In genomic region chr2:219020604-219021365, GRCh38 we compare ENCODE assay signal across 28 cellular contexts. TPM values are rescaled to one million over a fixed set of nuclear protein-coding genes. Genes with fewer than 3 reads are reported as not detected.
DNase-seq lines count a peak whose midpoint lies in the region; ATAC-seq and TF ChIP-seq lines count a peak whose summit lies in the region.
"Had no signal": no experiment of that assay in that cellular context is flagged by ENCODE, and none has a peak within 500 bp of the region (broad histone marks: within the 10 kb centered on the region; RNA-seq: fewer than 3 reads in every experiment).

No MANE protein-coding gene starts in this region.

- no peaks in the 10 kb centered on the region for H3K36me3 ChIP-seq in sigmoid colon
- H3K36me3 ChIP-seq in gastrocnemius medialis, result no peaks in the 10 kb centered on the region
- H3K36me3 ChIP-seq: esophagus squamous epithelium, SJSA1 had no signal

- CTCF ChIA-PET in activated CD4-positive, alpha-beta memory T cell treated with anti-CD3 and anti-CD28 coated beads for 36 hours (lab: Charles Lee), result interaction anchor here (1.0 to 3.3 kb wide), 2 partner anchors 9 to 99 kb away, joined by 3 to 14 read pairs; no protein-coding TSS in a partner anchor

- no peaks in the 10 kb centered on the region for H3K4me1 Mint-ChIP-seq in activated CD4-positive, alpha-beta memory T cell treated with anti-CD3 and anti-CD28 coated beads for 36 hours (ENCODE audit: low read depth)
- H3K4me1 Mint-ChIP-seq: activated CD4-positive, alpha-beta T cell treated with anti-CD3 and anti-CD28 coated beads, Interleukin-2, amount 10 ng/mL, durations not matched to agents 7 days and 5 days; activated naive CD8-positive, alpha-beta T cell treated with anti-CD3 and anti-CD28 coated beads, Interleukin-2, amount 10 ng/mL, durations not matched to agents 7 days and 5 days; IgD-negative memory B cell; memory B cell; T-helper 17 cell had no signal

- H3K27ac ChIP-seq in sigmoid colon (no peak overlapping the region), gastrocnemius medialis (no peak overlapping the region)
- H3K27ac ChIP-seq: esophagus squamous epithelium, GM23248, HL-60, SJSA1 had no signal

- peaks cover 0 to 7% (median 0%) of the 10 kb centered on the region in 3 donors for H3K27me3 ChIP-seq in sigmoid colon
- H3K27me3 ChIP-seq in gastrocnemius medialis, result no peaks in the 10 kb centered on the region

- intact Hi-C loops in sigmoid colon (cut with DNase I) (no loop called here), gastrocnemius medialis (cut with DNase I; ENCODE audit: low total_unique reads) (no loop called here)
- intact Hi-C loops in activated CD4-positive, alpha-beta memory T cell treated with anti-CD3 and anti-CD28 coated beads for 36 hours (cut with micrococcal nuclease), result no loop called here

- H3K4me3 ChIP-seq in sigmoid colon (no peak overlapping the region), gastrocnemius medialis (no peak overlapping the region)
- H3K4me3 ChIP-seq: esophagus squamous epithelium, GM23248, SJSA1 had no signal

- no peaks in the 10 kb centered on the region for H3K9me3 Mint-ChIP-seq in activated CD4-positive, alpha-beta memory T cell treated with anti-CD3 and anti-CD28 coated beads for 36 hours
- H3K9me3 Mint-ChIP-seq: activated CD4-positive, alpha-beta T cell treated with anti-CD3 and anti-CD28 coated beads, Interleukin-2, amount 10 ng/mL, durations not matched to agents 7 days and 5 days; activated naive CD8-positive, alpha-beta T cell treated with anti-CD3 and anti-CD28 coated beads, Interleukin-2, amount 10 ng/mL, durations not matched to agents 7 days and 5 days; IgD-negative memory B cell; memory B cell; type B pancreatic cell had no signal

- POLR2A ChIA-PET in activated CD4-positive, alpha-beta memory T cell treated with anti-CD3 and anti-CD28 coated beads for 36 hours (lab: Charles Lee), result no interaction called here

- H3K27ac Mint-ChIP-seq in activated CD4-positive, alpha-beta memory T cell treated with anti-CD3 and anti-CD28 coated beads for 36 hours, result no peak overlapping the region
- H3K27ac Mint-ChIP-seq: activated CD4-positive, alpha-beta T cell treated with anti-CD3 and anti-CD28 coated beads, Interleukin-2, amount 10 ng/mL, durations not matched to agents 7 days and 5 days; activated naive CD8-positive, alpha-beta T cell treated with anti-CD3 and anti-CD28 coated beads, Interleukin-2, amount 10 ng/mL, durations not matched to agents 7 days and 5 days; IgD-negative memory B cell; memory B cell; T-helper 17 cell; type B pancreatic cell had no signal

- no peak for ATAC-seq in gastrocnemius medialis
- ATAC-seq: T-helper 17 cell had no signal

- WGBS in sigmoid colon, 2 donors, result 77 to 83% methylated on average over 11 of the region's 11 CpGs

- no peak overlapping the region for H3K4me3 Mint-ChIP-seq in activated CD4-positive, alpha-beta memory T cell treated with anti-CD3 and anti-CD28 coated beads for 36 hours
- H3K4me3 Mint-ChIP-seq: activated CD4-positive, alpha-beta T cell treated with anti-CD3 and anti-CD28 coated beads, Interleukin-2, amount 10 ng/mL, durations not matched to agents 7 days and 5 days; activated naive CD8-positive, alpha-beta T cell treated with anti-CD3 and anti-CD28 coated beads, Interleukin-2, amount 10 ng/mL, durations not matched to agents 7 days and 5 days; IgD-negative memory B cell; memory B cell; T-helper 17 cell; type B pancreatic cell had no signal

- H3K4me1 ChIP-seq in sigmoid colon (no peaks in the 10 kb centered on the region), gastrocnemius medialis (no peaks in the 10 kb centered on the region)
- H3K4me1 ChIP-seq: esophagus squamous epithelium, SJSA1 had no signal

- in situ Hi-C loops in gastrocnemius medialis (cut with MboI; ENCODE audit: low sequenced_read_pairs in 4 of 4), result loop anchor here in 1 of 4 donors (10.0 to 25.0 kb wide), 2 partner anchors 134 to 292 kb away; partner anchors contain the start of gene PTPRN

- H3K36me3 Mint-ChIP-seq in activated CD4-positive, alpha-beta memory T cell treated with anti-CD3 and anti-CD28 coated beads for 36 hours, result no peaks in the 10 kb centered on the region
- H3K36me3 Mint-ChIP-seq: activated naive CD8-positive, alpha-beta T cell treated with anti-CD3 and anti-CD28 coated beads, Interleukin-2, amount 10 ng/mL, durations not matched to agents 7 days and 5 days; IgD-negative memory B cell; memory B cell; type B pancreatic cell had no signal

- no peak for TF ChIP-seq CTCF in sigmoid colon (IDR thresholded peaks at IDR 0.05)
- TF ChIP-seq CTCF in gastrocnemius medialis (IDR thresholded peaks at IDR 0.05 in 4 of 5, conservative IDR thresholded peaks at IDR 0.05 in 1 of 5), result no peak

- no peak for TF ChIP-seq POLR2A in sigmoid colon (IDR thresholded peaks at IDR 0.05)
- TF ChIP-seq POLR2A in gastrocnemius medialis (IDR thresholded peaks at IDR 0.05), result no peak

- DNase-seq in NCI-H2196 (lab: John Stamatoyannopoulos, UW; ENCODE audit: unreplicated experiment), result peak; percentile 64
- no peak for DNase-seq in NCI-H2196 treated with DMSO at 0.1 percent for 48 hours (lab: John Stamatoyannopoulos, UW; ENCODE audit: unreplicated experiment)
- peak; percentile 62 for DNase-seq in NCI-H2029 treated with DMSO at 0.1 percent for 48 hours (lab: John Stamatoyannopoulos, UW)
- peak; percentile 17 for DNase-seq in dedifferentiated amniotic fluid mesenchymal stem cell (ENCODE audit: extremely low spot score)
- DNase-seq in sigmoid colon, result peak; percentile 58
- no peak for DNase-seq in SKM-1 treated with dmso at 0.1 percent for 144 hours (lab: John Stamatoyannopoulos, UW; ENCODE audit: unreplicated experiment)
- no peak for DNase-seq in gastrocnemius medialis
- no peak for DNase-seq in activated CD4-positive, alpha-beta memory T cell treated with anti-CD3 and anti-CD28 coated beads for 36 hours
- DNase-seq: activated CD4-positive, alpha-beta T cell treated with anti-CD3 and anti-CD28 coated beads, Interleukin-2, amount 10 ng/mL, durations not matched to agents 7 days and 5 days; esophagus squamous epithelium; GM23248; kidney glomerular epithelial cell; MM.1S; NCI-H1694 treated with DMSO at 0.1 percent for 48 hours; NCI-H226; NCI-H774; stimulated activated CD4-positive, alpha-beta T cell treated with anti-CD3 and anti-CD28 coated beads, Interleukin-4, amount 100 ng/mL, for 4 hours; T-helper 17 cell had no signal

- no peaks in the 10 kb centered on the region for H3K27me3 Mint-ChIP-seq in activated CD4-positive, alpha-beta memory T cell treated with anti-CD3 and anti-CD28 coated beads for 36 hours

- TF ChIP-seq EP300 in sigmoid colon (IDR thresholded peaks at IDR 0.05), result no peak

- H3K9me3 ChIP-seq in sigmoid colon (no peaks in the 10 kb centered on the region), gastrocnemius medialis (no peaks in the 10 kb centered on the region)
- H3K9me3 ChIP-seq: esophagus squamous epithelium, SJSA1 had no signal

RNA-seq across cellular contexts. Expression of gene CFAP65, which starts 20.5 kb away (rescaled TPM):
- total RNA-seq in sigmoid colon (not detected), gastrocnemius medialis (under 1 TPM in 1 of 4 donors, not detected in 3; 0.09 TPM)
- polyA plus RNA-seq in sigmoid colon, result under 1 TPM; under 0.01 to 0.10 (median under 0.01) TPM
- total RNA-seq in activated CD4-positive, alpha-beta memory T cell treated with anti-CD3 and anti-CD28 coated beads for 36 hours, result not detected
- total RNA-seq: activated CD4-positive, alpha-beta T cell treated with anti-CD3 and anti-CD28 coated beads, Interleukin-2, amount 10 ng/mL, durations not matched to agents 7 days and 5 days; activated naive CD8-positive, alpha-beta T cell treated with anti-CD3 and anti-CD28 coated beads, Interleukin-2, amount 10 ng/mL, durations not matched to agents 7 days and 5 days; glomerular endothelial cell; GM23248; OCI-LY7; SJSA1; T-helper 17 cell had no signal
- polyA plus RNA-seq: IgD-negative memory B cell had no signal

RNA-seq across cellular contexts. Expression of gene CRYBA2, which starts 27.6 kb away (rescaled TPM):
- total RNA-seq in sigmoid colon (not detected), gastrocnemius medialis (not detected)
- polyA plus RNA-seq in sigmoid colon, result 10 to 100 TPM in 1 of 3 donors, 1 to 10 TPM in 2; 1.4 to 10.8 (median 5.5) TPM
- total RNA-seq in activated CD4-positive, alpha-beta memory T cell treated with anti-CD3 and anti-CD28 coated beads for 36 hours, result not detected
- total RNA-seq: A172; activated CD4-positive, alpha-beta T cell treated with anti-CD3 and anti-CD28 coated beads, Interleukin-2, amount 10 ng/mL, durations not matched to agents 7 days and 5 days; activated naive CD8-positive, alpha-beta T cell treated with anti-CD3 and anti-CD28 coated beads, Interleukin-2, amount 10 ng/mL, durations not matched to agents 7 days and 5 days; esophagus squamous epithelium; glomerular endothelial cell; GM23248; myocyte; OCI-LY7; SJSA1; T-helper 17 cell had no signal
- polyA plus RNA-seq: GM23248, IgD-negative memory B cell had no signal

RNA-seq across cellular contexts. Expression of gene FEV, which starts 35.8 kb away (rescaled TPM):
- total RNA-seq in sigmoid colon (under 1 TPM in 1 of 4 donors, not detected in 3; 0.71 TPM), gastrocnemius medialis (not detected)
- 1 to 10 TPM in 1 of 3 donors, under 1 TPM in 1, not detected in 1; 0.77 to 6.0 TPM for polyA plus RNA-seq in sigmoid colon
- not detected for total RNA-seq in activated CD4-positive, alpha-beta memory T cell treated with anti-CD3 and anti-CD28 coated beads for 36 hours
- total RNA-seq: A172; activated CD4-positive, alpha-beta T cell treated with anti-CD3 and anti-CD28 coated beads, Interleukin-2, amount 10 ng/mL, durations not matched to agents 7 days and 5 days; activated naive CD8-positive, alpha-beta T cell treated with anti-CD3 and anti-CD28 coated beads, Interleukin-2, amount 10 ng/mL, durations not matched to agents 7 days and 5 days; glomerular endothelial cell; GM23248; myocyte; OCI-LY7; SJSA1; T-helper 17 cell had no signal
- polyA plus RNA-seq: GM23248, IgD-negative memory B cell had no signal

RNA-seq across cellular contexts. Expression of gene IHH, which starts 39.9 kb away (rescaled TPM):
- total RNA-seq in sigmoid colon (not detected), gastrocnemius medialis (under 1 TPM in 1 of 4 donors, not detected in 3; 0.27 TPM)
- polyA plus RNA-seq in sigmoid colon, result 10 to 100 TPM; 12.9 to 36.1 (median 21.6) TPM
- total RNA-seq in activated CD4-positive, alpha-beta memory T cell treated with anti-CD3 and anti-CD28 coated beads for 36 hours, result under 1 TPM in 1 of 2 experiments, not detected in 1; 0.10 TPM
- total RNA-seq: activated CD4-positive, alpha-beta T cell treated with anti-CD3 and anti-CD28 coated beads, Interleukin-2, amount 10 ng/mL, durations not matched to agents 7 days and 5 days; activated naive CD8-positive, alpha-beta T cell treated with anti-CD3 and anti-CD28 coated beads, Interleukin-2, amount 10 ng/mL, durations not matched to agents 7 days and 5 days; glomerular endothelial cell; GM23248; myocyte; OCI-LY7; T-helper 17 cell had no signal
- polyA plus RNA-seq: GM23248, IgD-negative memory B cell had no signal

Comparison
In these comparisons a context has a peak if more than half of its experiments do, and no peak if none do; other contexts are left out.
1. DNase-seq: peak in NCI-H2196 (single experiment), NCI-H2029 treated with DMSO at 0.1 percent for 48 hours (single experiment), dedifferentiated amniotic fluid mesenchymal stem cell (single experiment) and sigmoid colon (single experiment); none in NCI-H2196 treated with DMSO at 0.1 percent for 48 hours (single experiment), SKM-1 treated with dmso at 0.1 percent for 144 hours (single experiment), gastrocnemius medialis (0 of 2) and activated CD4-positive, alpha-beta memory T cell treated with anti-CD3 and anti-CD28 coated beads for 36 hours (single experiment).